ENCODE assay signal across 1 cellular context in genomic region chr2:98734823-98735260, GRCh38.
A peak's percentile ranks its signal among the peaks of the same experiment; 100 is the strongest.
TF ChIP-seq lines count a peak whose summit lies in the region.

No MANE protein-coding gene starts in this region.

TF ChIP-seq in HepG2, 621 proteins besides CTCF, POLR2A, EP300 and RAD21 (continued from another document and continues in another):
- TF ChIP-seq, protein P1, sequence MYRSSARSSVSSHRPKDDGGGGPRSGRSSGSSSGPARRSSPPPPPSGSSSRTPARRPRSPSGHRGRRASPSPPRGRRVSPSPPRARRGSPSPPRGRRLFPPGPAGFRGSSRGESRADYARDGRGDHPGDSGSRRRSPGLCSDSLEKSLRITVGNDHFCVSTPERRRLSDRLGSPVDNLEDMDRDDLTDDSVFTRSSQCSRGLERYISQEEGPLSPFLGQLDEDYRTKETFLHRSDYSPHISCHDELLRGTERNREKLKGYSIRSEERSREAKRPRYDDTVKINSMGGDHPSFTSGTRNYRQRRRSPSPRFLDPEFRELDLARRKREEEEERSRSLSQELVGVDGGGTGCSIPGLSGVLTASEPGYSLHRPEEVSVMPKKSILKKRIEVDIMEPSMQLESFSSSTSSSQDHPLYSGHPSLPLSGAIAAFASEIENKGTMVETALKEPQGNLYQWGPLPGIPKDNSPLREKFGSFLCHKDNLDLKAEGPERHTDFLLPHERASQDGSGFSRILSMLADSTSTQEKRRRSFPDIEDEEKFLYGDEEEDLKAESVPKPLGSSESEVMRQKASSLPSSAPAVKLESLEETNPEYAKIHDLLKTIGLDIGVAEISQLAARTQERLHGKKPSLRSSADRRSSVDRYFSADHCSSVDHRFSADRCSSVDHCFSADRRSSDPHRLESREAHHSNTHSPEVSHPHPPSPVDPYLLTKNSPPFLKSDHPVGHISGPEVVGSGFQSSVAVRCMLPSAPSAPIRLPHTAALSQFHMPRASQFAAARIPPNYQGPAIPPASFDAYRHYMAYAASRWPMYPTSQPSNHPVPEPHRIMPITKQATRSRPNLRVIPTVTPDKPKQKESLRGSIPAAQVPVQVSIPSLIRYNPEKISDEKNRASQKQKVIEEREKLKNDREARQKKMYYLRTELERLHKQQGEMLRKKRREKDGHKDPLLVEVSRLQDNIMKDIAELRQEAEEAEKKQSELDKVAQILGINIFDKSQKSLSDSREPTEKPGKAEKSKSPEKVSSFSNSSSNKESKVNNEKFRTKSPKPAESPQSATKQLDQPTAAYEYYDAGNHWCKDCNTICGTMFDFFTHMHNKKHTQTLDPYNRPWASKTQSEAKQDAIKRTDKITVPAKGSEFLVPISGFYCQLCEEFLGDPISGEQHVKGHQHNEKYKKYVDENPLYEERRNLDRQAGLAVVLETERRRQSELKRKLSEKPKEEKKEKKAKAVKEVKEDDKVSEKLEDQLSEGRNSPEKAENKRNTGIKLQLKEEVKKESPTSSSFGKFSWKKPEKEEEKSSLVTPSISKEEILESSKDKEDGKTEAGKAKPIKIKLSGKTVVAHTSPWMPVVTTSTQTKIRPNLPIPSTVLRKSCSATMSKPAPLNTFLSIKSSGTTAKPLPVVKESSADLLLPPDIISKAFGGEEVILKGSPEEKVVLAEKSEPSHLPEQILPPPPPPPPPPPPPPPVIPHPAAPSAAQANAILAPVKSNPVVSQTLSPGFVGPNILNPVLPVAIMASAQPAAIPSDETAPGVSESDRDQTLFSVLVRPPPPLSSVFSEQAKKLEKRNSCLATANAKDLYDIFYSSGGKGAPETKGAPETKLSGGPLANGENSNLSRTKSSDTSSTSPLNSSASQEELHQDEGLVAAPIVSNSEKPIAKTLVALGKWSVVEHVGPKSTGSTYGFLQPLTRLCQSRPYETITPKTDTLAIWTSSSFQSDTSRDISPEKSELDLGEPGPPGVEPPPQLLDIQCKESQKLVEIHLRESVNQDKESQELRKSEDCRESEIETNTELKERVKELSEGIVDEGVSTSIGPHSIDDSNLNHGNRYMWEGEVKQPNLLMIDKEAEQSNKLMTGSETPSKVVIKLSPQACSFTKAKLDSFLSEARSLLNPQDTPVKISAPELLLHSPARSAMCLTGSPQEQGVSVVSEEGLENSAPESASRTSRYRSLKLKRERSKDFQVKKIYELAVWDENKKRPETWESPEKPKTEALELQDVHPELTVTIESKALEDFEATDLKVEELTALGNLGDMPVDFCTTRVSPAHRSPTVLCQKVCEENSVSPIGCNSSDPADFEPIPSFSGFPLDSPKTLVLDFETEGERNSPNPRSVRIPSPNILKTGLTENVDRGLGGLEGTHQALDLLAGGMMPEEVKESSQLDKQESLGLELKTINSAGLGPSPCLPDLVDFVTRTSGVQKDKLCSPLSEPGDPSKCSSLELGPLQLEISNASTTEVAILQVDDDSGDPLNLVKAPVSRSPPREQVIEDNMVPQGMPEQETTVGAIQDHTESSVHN (CRISPR knock-in tag; IDR thresholded peaks at IDR 0.05), result no peak
- TF ChIP-seq ZMYM4 (CRISPR knock-in tag; IDR thresholded peaks at IDR 0.05), result peak; percentile 23; the same call in 1 of the 2 replicates
- no peak for TF ChIP-seq GZF1 (CRISPR knock-in tag; IDR thresholded peaks at IDR 0.05)
- no peak for TF ChIP-seq ZNF879 (CRISPR knock-in tag; IDR thresholded peaks at IDR 0.05)
- TF ChIP-seq REXO4 (CRISPR knock-in tag; IDR thresholded peaks at IDR 0.05; ENCODE audit: borderline replicate concordance), result no peak
- peak; percentile 93 for TF ChIP-seq ZBTB34 (CRISPR knock-in tag; IDR thresholded peaks at IDR 0.05)
- no peak for TF ChIP-seq ARHGAP35 (CRISPR knock-in tag; IDR thresholded peaks at IDR 0.05; ENCODE audit: borderline replicate concordance)
- no peak for TF ChIP-seq ZNF367 (CRISPR knock-in tag; IDR thresholded peaks at IDR 0.05; ENCODE audit: borderline replicate concordance)
- TF ChIP-seq ARID3A (IDR thresholded peaks at IDR 0.05; ENCODE audit: low read depth, low read length), result peak; percentile 83; the same call in 1 of the 2 replicates
- no peak for TF ChIP-seq AGO2 (optimal IDR thresholded peaks at IDR 0.05; ENCODE audit: low read depth, low read length)
- TF ChIP-seq, protein P2, sequence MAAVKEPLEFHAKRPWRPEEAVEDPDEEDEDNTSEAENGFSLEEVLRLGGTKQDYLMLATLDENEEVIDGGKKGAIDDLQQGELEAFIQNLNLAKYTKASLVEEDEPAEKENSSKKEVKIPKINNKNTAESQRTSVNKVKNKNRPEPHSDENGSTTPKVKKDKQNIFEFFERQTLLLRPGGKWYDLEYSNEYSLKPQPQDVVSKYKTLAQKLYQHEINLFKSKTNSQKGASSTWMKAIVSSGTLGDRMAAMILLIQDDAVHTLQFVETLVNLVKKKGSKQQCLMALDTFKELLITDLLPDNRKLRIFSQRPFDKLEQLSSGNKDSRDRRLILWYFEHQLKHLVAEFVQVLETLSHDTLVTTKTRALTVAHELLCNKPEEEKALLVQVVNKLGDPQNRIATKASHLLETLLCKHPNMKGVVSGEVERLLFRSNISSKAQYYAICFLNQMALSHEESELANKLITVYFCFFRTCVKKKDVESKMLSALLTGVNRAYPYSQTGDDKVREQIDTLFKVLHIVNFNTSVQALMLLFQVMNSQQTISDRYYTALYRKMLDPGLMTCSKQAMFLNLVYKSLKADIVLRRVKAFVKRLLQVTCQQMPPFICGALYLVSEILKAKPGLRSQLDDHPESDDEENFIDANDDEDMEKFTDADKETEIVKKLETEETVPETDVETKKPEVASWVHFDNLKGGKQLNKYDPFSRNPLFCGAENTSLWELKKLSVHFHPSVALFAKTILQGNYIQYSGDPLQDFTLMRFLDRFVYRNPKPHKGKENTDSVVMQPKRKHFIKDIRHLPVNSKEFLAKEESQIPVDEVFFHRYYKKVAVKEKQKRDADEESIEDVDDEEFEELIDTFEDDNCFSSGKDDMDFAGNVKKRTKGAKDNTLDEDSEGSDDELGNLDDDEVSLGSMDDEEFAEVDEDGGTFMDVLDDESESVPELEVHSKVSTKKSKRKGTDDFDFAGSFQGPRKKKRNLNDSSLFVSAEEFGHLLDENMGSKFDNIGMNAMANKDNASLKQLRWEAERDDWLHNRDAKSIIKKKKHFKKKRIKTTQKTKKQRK (IDR thresholded peaks at IDR 0.05; ENCODE audit: low read length), result no peak
- no peak for TF ChIP-seq GLMP (CRISPR knock-in tag; IDR thresholded peaks at IDR 0.05; ENCODE audit: borderline replicate concordance)
- no peak for TF ChIP-seq CENPBD1 (CRISPR knock-in tag; IDR thresholded peaks at IDR 0.05; ENCODE audit: borderline replicate concordance, low read depth)
- no peak for TF ChIP-seq HNRNPH1 (optimal IDR thresholded peaks at IDR 0.05; ENCODE audit: low read depth, low read length)
- TF ChIP-seq DPF2 (CRISPR knock-in tag; IDR thresholded peaks at IDR 0.05; ENCODE audit: borderline replicate concordance, low read depth), result peak; percentile 79
- no peak for TF ChIP-seq SIN3B (IDR thresholded peaks at IDR 0.05; ENCODE audit: low read length)
- TF ChIP-seq KMT2A (CRISPR knock-in tag; IDR thresholded peaks at IDR 0.05), result no peak
- TF ChIP-seq MIXL1 (CRISPR knock-in tag; IDR thresholded peaks at IDR 0.05), result peak; percentile 58
- TF ChIP-seq ZNF382 (CRISPR knock-in tag; IDR thresholded peaks at IDR 0.05; ENCODE audit: borderline replicate concordance), result no peak
- TF ChIP-seq, protein P3, sequence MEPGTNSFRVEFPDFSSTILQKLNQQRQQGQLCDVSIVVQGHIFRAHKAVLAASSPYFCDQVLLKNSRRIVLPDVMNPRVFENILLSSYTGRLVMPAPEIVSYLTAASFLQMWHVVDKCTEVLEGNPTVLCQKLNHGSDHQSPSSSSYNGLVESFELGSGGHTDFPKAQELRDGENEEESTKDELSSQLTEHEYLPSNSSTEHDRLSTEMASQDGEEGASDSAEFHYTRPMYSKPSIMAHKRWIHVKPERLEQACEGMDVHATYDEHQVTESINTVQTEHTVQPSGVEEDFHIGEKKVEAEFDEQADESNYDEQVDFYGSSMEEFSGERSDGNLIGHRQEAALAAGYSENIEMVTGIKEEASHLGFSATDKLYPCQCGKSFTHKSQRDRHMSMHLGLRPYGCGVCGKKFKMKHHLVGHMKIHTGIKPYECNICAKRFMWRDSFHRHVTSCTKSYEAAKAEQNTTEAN (CRISPR knock-in tag; conservative IDR thresholded peaks at IDR 0.05), result peak; percentile 64; the same call in 1 of the 2 replicates
- no peak for TF ChIP-seq POLR2AphosphoS5 (IDR thresholded peaks at IDR 0.05; ENCODE audit: low read depth, low read length)
- TF ChIP-seq, protein P4, sequence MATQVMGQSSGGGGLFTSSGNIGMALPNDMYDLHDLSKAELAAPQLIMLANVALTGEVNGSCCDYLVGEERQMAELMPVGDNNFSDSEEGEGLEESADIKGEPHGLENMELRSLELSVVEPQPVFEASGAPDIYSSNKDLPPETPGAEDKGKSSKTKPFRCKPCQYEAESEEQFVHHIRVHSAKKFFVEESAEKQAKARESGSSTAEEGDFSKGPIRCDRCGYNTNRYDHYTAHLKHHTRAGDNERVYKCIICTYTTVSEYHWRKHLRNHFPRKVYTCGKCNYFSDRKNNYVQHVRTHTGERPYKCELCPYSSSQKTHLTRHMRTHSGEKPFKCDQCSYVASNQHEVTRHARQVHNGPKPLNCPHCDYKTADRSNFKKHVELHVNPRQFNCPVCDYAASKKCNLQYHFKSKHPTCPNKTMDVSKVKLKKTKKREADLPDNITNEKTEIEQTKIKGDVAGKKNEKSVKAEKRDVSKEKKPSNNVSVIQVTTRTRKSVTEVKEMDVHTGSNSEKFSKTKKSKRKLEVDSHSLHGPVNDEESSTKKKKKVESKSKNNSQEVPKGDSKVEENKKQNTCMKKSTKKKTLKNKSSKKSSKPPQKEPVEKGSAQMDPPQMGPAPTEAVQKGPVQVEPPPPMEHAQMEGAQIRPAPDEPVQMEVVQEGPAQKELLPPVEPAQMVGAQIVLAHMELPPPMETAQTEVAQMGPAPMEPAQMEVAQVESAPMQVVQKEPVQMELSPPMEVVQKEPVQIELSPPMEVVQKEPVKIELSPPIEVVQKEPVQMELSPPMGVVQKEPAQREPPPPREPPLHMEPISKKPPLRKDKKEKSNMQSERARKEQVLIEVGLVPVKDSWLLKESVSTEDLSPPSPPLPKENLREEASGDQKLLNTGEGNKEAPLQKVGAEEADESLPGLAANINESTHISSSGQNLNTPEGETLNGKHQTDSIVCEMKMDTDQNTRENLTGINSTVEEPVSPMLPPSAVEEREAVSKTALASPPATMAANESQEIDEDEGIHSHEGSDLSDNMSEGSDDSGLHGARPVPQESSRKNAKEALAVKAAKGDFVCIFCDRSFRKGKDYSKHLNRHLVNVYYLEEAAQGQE (IDR thresholded peaks at IDR 0.05; ENCODE audit: borderline replicate concordance in 1 of 2, low read depth in 1 of 2, low read length in 2 of 2), result no peak
- peak; percentile 17; the same call in 1 of the 2 replicates for TF ChIP-seq MIER2 (CRISPR knock-in tag; IDR thresholded peaks at IDR 0.05)
- TF ChIP-seq, protein P5, sequence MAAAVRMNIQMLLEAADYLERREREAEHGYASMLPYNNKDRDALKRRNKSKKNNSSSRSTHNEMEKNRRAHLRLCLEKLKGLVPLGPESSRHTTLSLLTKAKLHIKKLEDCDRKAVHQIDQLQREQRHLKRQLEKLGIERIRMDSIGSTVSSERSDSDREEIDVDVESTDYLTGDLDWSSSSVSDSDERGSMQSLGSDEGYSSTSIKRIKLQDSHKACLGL (CRISPR knock-in tag; IDR thresholded peaks at IDR 0.05), result no peak
- TF ChIP-seq ZBTB10 (CRISPR knock-in tag; IDR thresholded peaks at IDR 0.05; ENCODE audit: borderline replicate concordance), result peak; percentile 37; the same call in 1 of the 2 replicates
- TF ChIP-seq NR1H2 (CRISPR knock-in tag; IDR thresholded peaks at IDR 0.05; ENCODE audit: borderline replicate concordance, low read depth), result no peak
